In genomic region chr6:148790817-148791216, GRCh38 we compare ENCODE assay signal across 19 cellular contexts. TPM values are rescaled to one million over a fixed set of nuclear protein-coding genes. Genes with fewer than 3 reads are reported as not detected.
DNase-seq lines count a peak whose midpoint lies in the region; ATAC-seq and TF ChIP-seq lines count a peak whose summit lies in the region.
"Had no signal": no experiment of that assay in that cellular context is flagged by ENCODE, and none has a peak within 500 bp of the region (broad histone marks: within the 10 kb centered on the region; RNA-seq: fewer than 3 reads in every experiment).

No MANE protein-coding gene starts in this region.

- no peak overlapping the region for H3K4me3 ChIP-seq in OCI-LY7 (ENCODE audit: low read depth, low read length, poor library complexity, severe bottlenecking)
- H3K4me3 ChIP-seq: cardiac muscle cell, esophagus squamous epithelium, HAP-1, heart left ventricle, psoas muscle, spleen had no signal

- no peak overlapping the region for H3K27ac ChIP-seq in OCI-LY7 (ENCODE audit: low read depth, low read length, poor library complexity, severe bottlenecking)
- H3K27ac ChIP-seq: cardiac muscle cell, esophagus squamous epithelium, heart left ventricle, psoas muscle, spleen had no signal

- peak overlapping the region; percentile 78 for H3K27ac Mint-ChIP-seq in stimulated activated memory B cell treated with anti-CD40 and anti-IgM and Interleukin-4, amounts not matched to agents 10 μg/mL and 1 μg/mL and 100 μg/mL, for 72 hours
- H3K27ac Mint-ChIP-seq: nephron had no signal

- no peak overlapping the region for H3K4me3 Mint-ChIP-seq in stimulated activated memory B cell treated with anti-CD40 and anti-IgM and Interleukin-4, amounts not matched to agents 10 μg/mL and 1 μg/mL and 100 μg/mL, for 72 hours
- H3K4me3 Mint-ChIP-seq in activated T-cell treated with anti-CD3 and anti-CD28 coated beads, Interleukin-2, amount 50 U/mL, for 4 hours = no peak overlapping the region
- H3K4me3 Mint-ChIP-seq: nephron had no signal

- H3K36me3 Mint-ChIP-seq in stimulated activated memory B cell treated with anti-CD40 and anti-IgM and Interleukin-4, amounts not matched to agents 10 μg/mL and 1 μg/mL and 100 μg/mL, for 72 hours = peaks cover 15% of the 10 kb centered on the region
- no peaks in the 10 kb centered on the region for H3K36me3 Mint-ChIP-seq in activated T-cell treated with anti-CD3 and anti-CD28 coated beads, Interleukin-2, amount 50 U/mL, for 4 hours (ENCODE audit: insufficient read depth)

- CTCF ChIA-PET in OCI-LY7 (lab: Charles Lee; ENCODE audit: unreplicated experiment) = no interaction called here

- no peaks in the 10 kb centered on the region for H3K27me3 Mint-ChIP-seq in stimulated activated memory B cell treated with anti-CD40 and anti-IgM and Interleukin-4, amounts not matched to agents 10 μg/mL and 1 μg/mL and 100 μg/mL, for 72 hours
- H3K27me3 Mint-ChIP-seq in activated T-cell treated with anti-CD3 and anti-CD28 coated beads, Interleukin-2, amount 50 U/mL, for 4 hours (ENCODE audit: low read depth) = peaks cover 5% of the 10 kb centered on the region

- peaks cover 27% of the 10 kb centered on the region for H3K4me1 Mint-ChIP-seq in stimulated activated memory B cell treated with anti-CD40 and anti-IgM and Interleukin-4, amounts not matched to agents 10 μg/mL and 1 μg/mL and 100 μg/mL, for 72 hours
- H3K4me1 Mint-ChIP-seq in activated T-cell treated with anti-CD3 and anti-CD28 coated beads, Interleukin-2, amount 50 U/mL, for 4 hours (ENCODE audit: low read depth) = no peaks in the 10 kb centered on the region
- H3K4me1 Mint-ChIP-seq: nephron had no signal

- H4K20me1 ChIP-seq in OCI-LY7 (ENCODE audit: insufficient read depth, low read length) = no peaks in the 10 kb centered on the region

- no peaks in the 10 kb centered on the region for H3K79me2 ChIP-seq in OCI-LY7 (ENCODE audit: insufficient read depth, low read depth, low read length)

- ATAC-seq in GM18502 (IDR thresholded peaks at IDR 0.05; ENCODE audit: poor library complexity, unreplicated experiment) = peak; percentile 62
- ATAC-seq in GM21529 (IDR thresholded peaks at IDR 0.05; ENCODE audit: unreplicated experiment) = peak; percentile 79
- ATAC-seq in stimulated activated memory B cell treated with anti-CD40 and anti-IgM and Interleukin-4, amounts not matched to agents 10 μg/mL and 1 μg/mL and 100 μg/mL, for 72 hours = peak; percentile 89
- no peak for ATAC-seq in activated T-cell treated with anti-CD3 and anti-CD28 coated beads, Interleukin-2, amount 50 U/mL, for 4 hours
- no peak for ATAC-seq in GM18909 (IDR thresholded peaks at IDR 0.05; ENCODE audit: poor library complexity, unreplicated experiment)
- no peak for ATAC-seq in GM21381 (IDR thresholded peaks at IDR 0.05; ENCODE audit: unreplicated experiment)
- ATAC-seq: activated CD4-positive, CD25-positive, alpha-beta regulatory T cell treated with anti-CD3 and anti-CD28 coated beads, Interleukin-2, amount 50 U/mL, for 24 hours; heart left ventricle; psoas muscle had no signal

- no TSS peak for BruUV-seq in OCI-LY7 (replicated peaks; lab: Mats Ljungman, UMichigan)

- POLR2A ChIA-PET in OCI-LY7 (lab: Charles Lee) = interaction anchor here (2.2 kb wide), 1 partner anchor 30 kb away, joined by 7 read pairs; no protein-coding TSS in a partner anchor

- peaks cover 3% of the 10 kb centered on the region for H3K9me3 Mint-ChIP-seq in stimulated activated memory B cell treated with anti-CD40 and anti-IgM and Interleukin-4, amounts not matched to agents 10 μg/mL and 1 μg/mL and 100 μg/mL, for 72 hours
- H3K9me3 Mint-ChIP-seq in activated T-cell treated with anti-CD3 and anti-CD28 coated beads, Interleukin-2, amount 50 U/mL, for 4 hours = no peaks in the 10 kb centered on the region
- H3K9me3 Mint-ChIP-seq: nephron had no signal

- intact Hi-C loops in OCI-LY7 (cut with micrococcal nuclease; ENCODE audit: unreplicated experiment) = no loop called here

- no peak overlapping the region for H2AFZ ChIP-seq in OCI-LY7 (ENCODE audit: low read length)

- peak; percentile 15 for DNase-seq in OCI-LY7 (ENCODE audit: low spot score)
- no peak for DNase-seq in activated T-cell treated with anti-CD3 and anti-CD28 coated beads, Interleukin-2, amount 50 U/mL, for 4 hours
- DNase-seq: esophagus squamous epithelium, heart left ventricle, mammary epithelial cell, MV-4-11, NCI-H1930, NCI-H526 treated with DMSO at 0.1 percent for 48 hours, psoas muscle, spleen had no signal

- no peaks in the 10 kb centered on the region for H3K9me2 ChIP-seq in OCI-LY7 (ENCODE audit: insufficient read depth, low read length)

- no peaks in the 10 kb centered on the region; the same call in 1 of the 2 replicates for H3K36me3 ChIP-seq in OCI-LY7 (ENCODE audit: insufficient read depth, low read length)
- H3K36me3 ChIP-seq: cardiac muscle cell, esophagus squamous epithelium, HAP-1, heart left ventricle had no signal

- no peak for TF ChIP-seq CTCF in OCI-LY7 (conservative IDR thresholded peaks at IDR 0.05; ENCODE audit: low read length)

- H3K4me1 ChIP-seq in OCI-LY7 (ENCODE audit: insufficient read depth, low read length, poor library complexity, severe bottlenecking) = peaks cover 6% of the 10 kb centered on the region
- H3K4me1 ChIP-seq: HAP-1, heart left ventricle, psoas muscle had no signal

- H3K9me3 ChIP-seq in OCI-LY7 (ENCODE audit: low read length) = peaks cover 13% of the 10 kb centered on the region; the same call in 1 of the 2 replicates
- H3K9me3 ChIP-seq: esophagus squamous epithelium had no signal

- peak overlapping the region; percentile 17; the same call in 1 of the 2 replicates for H3K4me2 ChIP-seq in OCI-LY7 (ENCODE audit: low read length)

RNA-seq across cellular contexts. Expression of gene UST, which starts 44.0 kb away (rescaled TPM):
- total RNA-seq in OCI-LY7 (2014; rRNA removed; shearing (Covaris generic)) = 0.59 and 1.4 TPM in 2 replicates
- total RNA-seq in OCI-LY7 (2022) = 3.4 and 4.1 TPM in 2 replicates
- 1 to 10 TPM; 1.3 to 2.2 (median 1.6) TPM for total RNA-seq in activated T-cell treated with anti-CD3 and anti-CD28 coated beads, Interleukin-2, amount 50 U/mL, for 4 hours

Comparison
In these comparisons a context has a peak if more than half of its experiments do, and no peak if none do; other contexts are left out.
1. ATAC-seq: peak in GM18502 (single experiment), GM21529 (single experiment) and stimulated activated memory B cell treated with anti-CD40 and anti-IgM and Interleukin-4, amounts not matched to agents 10 μg/mL and 1 μg/mL and 100 μg/mL, for 72 hours (single experiment); none in activated T-cell treated with anti-CD3 and anti-CD28 coated beads, Interleukin-2, amount 50 U/mL, for 4 hours (0 of 2), GM18909 (single experiment) and GM21381 (single experiment).